In the genomic region with DNA sequence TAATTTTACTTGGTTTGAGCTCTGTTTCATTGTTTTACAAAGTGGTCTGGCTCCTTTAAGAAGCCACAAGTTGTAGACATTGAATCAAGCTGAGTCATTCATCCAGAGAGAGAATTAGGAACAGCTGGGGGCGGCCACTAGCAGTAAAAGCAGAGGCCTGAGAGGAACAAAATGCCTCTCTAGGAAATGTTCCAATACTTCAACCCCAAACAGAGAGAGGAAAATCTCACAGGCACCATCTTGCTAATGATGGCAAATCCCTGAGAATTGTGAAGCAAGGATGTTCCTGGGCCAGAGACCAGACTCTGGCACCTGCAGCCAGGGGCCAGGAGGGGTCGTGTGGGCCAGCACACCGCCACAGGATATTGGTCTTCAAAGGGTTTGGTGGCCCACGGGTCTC, we compare ENCODE assay signal across 9 cellular contexts. TPM values are rescaled to one million over a fixed set of nuclear protein-coding genes. Genes with fewer than 3 reads are reported as not detected.
DNase-seq lines count a peak whose midpoint lies in the region; ATAC-seq, FAIRE-seq and TF ChIP-seq lines count a peak whose summit lies in the region.
"Had no signal": no experiment of that assay in that cellular context is flagged by ENCODE, and none has a peak within 500 bp of the region (broad histone marks: within the 10 kb centered on the region; RNA-seq: fewer than 3 reads in every experiment).

No MANE protein-coding gene starts in this region.

- no peak for ATAC-seq in natural killer cell
- no peak for ATAC-seq in naive thymus-derived CD4-positive, alpha-beta T cell
- ATAC-seq in activated T-cell treated with anti-CD3 and anti-CD28 coated beads, Interleukin-2, amount 50 U/mL, for 4 hours, result no peak

- H3K27me3 ChIP-seq in Karpas-422 (ENCODE audit: low read length) (no peaks in the 10 kb centered on the region), bronchial epithelial cell (ENCODE audit: control insufficient read depth, insufficient read depth, low read length) (no peaks in the 10 kb centered on the region)
- no peaks in the 10 kb centered on the region for H3K27me3 ChIP-seq in naive thymus-derived CD4-positive, alpha-beta T cell (ENCODE audit: control insufficient read depth in 2 of 2, insufficient read depth in 2 of 2, low read length in 2 of 2)

- POLR2A ChIA-PET in naive thymus-derived CD4-positive, alpha-beta T cell (lab: Charles Lee), result no interaction called here

- intact Hi-C loops in natural killer cell (cut with micrococcal nuclease), result no loop called here
- intact Hi-C loops in naive thymus-derived CD4-positive, alpha-beta T cell (cut with micrococcal nuclease), result no loop called here

- no peaks in the 10 kb centered on the region for H3K36me3 Mint-ChIP-seq in natural killer cell
- H3K36me3 Mint-ChIP-seq in naive thymus-derived CD4-positive, alpha-beta T cell, result no peaks in the 10 kb centered on the region
- H3K36me3 Mint-ChIP-seq in activated T-cell treated with anti-CD3 and anti-CD28 coated beads, Interleukin-2, amount 50 U/mL, for 4 hours (ENCODE audit: insufficient read depth), result no peaks in the 10 kb centered on the region

- H3K9ac ChIP-seq in Karpas-422 (ENCODE audit: low read length), result no peak overlapping the region

- no peak for FAIRE-seq in bronchial epithelial cell (lab: Jason Lieb, UNC)
- FAIRE-seq: TTC549 had no signal

- no peak overlapping the region for H3K4me3 ChIP-seq in Karpas-422 (ENCODE audit: low read length)
- no peak overlapping the region for H3K4me3 ChIP-seq in bronchial epithelial cell (ENCODE audit: low read depth, low read length)
- H3K4me3 ChIP-seq in naive thymus-derived CD4-positive, alpha-beta T cell (ENCODE audit: low read length), result no peak overlapping the region

- H2AFZ ChIP-seq in Karpas-422 (ENCODE audit: low read length), result no peak overlapping the region

- H3K27me3 Mint-ChIP-seq in natural killer cell (ENCODE audit: low read depth in 2 of 2), result peaks cover 16 to 42% of the 10 kb centered on the region in 2 donors
- peaks cover 0 to 35% (median 26%) of the 10 kb centered on the region in 5 donors for H3K27me3 Mint-ChIP-seq in naive thymus-derived CD4-positive, alpha-beta T cell
- peaks cover 9% of the 10 kb centered on the region for H3K27me3 Mint-ChIP-seq in activated T-cell treated with anti-CD3 and anti-CD28 coated beads, Interleukin-2, amount 50 U/mL, for 4 hours (ENCODE audit: low read depth)

- no peaks in the 10 kb centered on the region for H3K4me1 ChIP-seq in Karpas-422 (ENCODE audit: low read length)
- H3K4me1 ChIP-seq in naive thymus-derived CD4-positive, alpha-beta T cell (ENCODE audit: control insufficient read depth in 2 of 2, insufficient read depth in 2 of 2, low read length in 2 of 2), result no peaks in the 10 kb centered on the region

- CTCF ChIA-PET in naive thymus-derived CD4-positive, alpha-beta T cell (lab: Charles Lee), result no interaction called here

- H3K9me3 ChIP-seq in Karpas-422 (ENCODE audit: low read length), result no peaks in the 10 kb centered on the region
- no peaks in the 10 kb centered on the region for H3K9me3 ChIP-seq in naive thymus-derived CD4-positive, alpha-beta T cell (ENCODE audit: control insufficient read depth in 2 of 3, low read length in 3 of 3)

- H3K36me3 ChIP-seq in Karpas-422 (ENCODE audit: insufficient read depth, low read length), result no peaks in the 10 kb centered on the region
- no peaks in the 10 kb centered on the region for H3K36me3 ChIP-seq in bronchial epithelial cell (ENCODE audit: control insufficient read depth, insufficient read depth, low read length)
- H3K36me3 ChIP-seq in naive thymus-derived CD4-positive, alpha-beta T cell (ENCODE audit: control insufficient read depth in 2 of 3, insufficient read depth in 3 of 3, low read length in 3 of 3), result no peaks in the 10 kb centered on the region

- no peak overlapping the region for H3K27ac ChIP-seq in Karpas-422 (ENCODE audit: low read length)
- no peak overlapping the region for H3K27ac ChIP-seq in naive thymus-derived CD4-positive, alpha-beta T cell (ENCODE audit: low read depth, low read length)

- H3K27ac Mint-ChIP-seq in natural killer cell, result no peak overlapping the region
- H3K27ac Mint-ChIP-seq in naive thymus-derived CD4-positive, alpha-beta T cell, result no peak overlapping the region

- peaks cover 5 to 12% of the 10 kb centered on the region in 2 donors for H3K4me1 Mint-ChIP-seq in natural killer cell
- peaks cover 0 to 3% (median 0%) of the 10 kb centered on the region in 7 donors for H3K4me1 Mint-ChIP-seq in naive thymus-derived CD4-positive, alpha-beta T cell
- H3K4me1 Mint-ChIP-seq in activated T-cell treated with anti-CD3 and anti-CD28 coated beads, Interleukin-2, amount 50 U/mL, for 4 hours (ENCODE audit: low read depth), result no peaks in the 10 kb centered on the region

- H3K4me3 Mint-ChIP-seq in natural killer cell, result no peak overlapping the region
- no peak overlapping the region for H3K4me3 Mint-ChIP-seq in naive thymus-derived CD4-positive, alpha-beta T cell
- no peak overlapping the region for H3K4me3 Mint-ChIP-seq in activated T-cell treated with anti-CD3 and anti-CD28 coated beads, Interleukin-2, amount 50 U/mL, for 4 hours

- no peaks in the 10 kb centered on the region for H3K9me3 Mint-ChIP-seq in natural killer cell
- peaks cover 0 to 3% (median 0%) of the 10 kb centered on the region in 11 donors for H3K9me3 Mint-ChIP-seq in naive thymus-derived CD4-positive, alpha-beta T cell
- H3K9me3 Mint-ChIP-seq in activated T-cell treated with anti-CD3 and anti-CD28 coated beads, Interleukin-2, amount 50 U/mL, for 4 hours, result no peaks in the 10 kb centered on the region

- H3K4me2 ChIP-seq in Karpas-422 (ENCODE audit: low read depth, low read length, poor library complexity, severe bottlenecking), result no peak overlapping the region

- no peaks in the 10 kb centered on the region for H4K20me1 ChIP-seq in Karpas-422 (ENCODE audit: insufficient read depth, low read depth, low read length)

- no peaks in the 10 kb centered on the region for H3K9me2 ChIP-seq in Karpas-422 (replicated peaks; ENCODE audit: insufficient read depth, low read length)

- TF ChIP-seq CTCF in bronchial epithelial cell (IDR thresholded peaks at IDR 0.05; ENCODE audit: insufficient read depth, low read length, severe bottlenecking) (no peak), natural killer cell (IDR thresholded peaks at IDR 0.05) (no peak), GM10266 (IDR thresholded peaks at IDR 0.05; ENCODE audit: control insufficient read depth, insufficient read depth, low read depth, missing control alignments) (no peak)

- DNase-seq in AG08396 (ENCODE audit: low spot score) (peak; percentile 75), Karpas-422 (peak; percentile 12), bronchial epithelial cell (ENCODE audit: low read depth) (peak; percentile 66), left kidney (ENCODE audit: low read depth, low spot score) (peak; percentile 77), natural killer cell (no peak), GM10266 (ENCODE audit: extremely low spot score) (no peak)
- DNase-seq in naive thymus-derived CD4-positive, alpha-beta T cell, result no peak
- no peak for DNase-seq in activated T-cell treated with anti-CD3 and anti-CD28 coated beads, Interleukin-2, amount 50 U/mL, for 4 hours

- no peaks in the 10 kb centered on the region for H3K79me2 ChIP-seq in Karpas-422 (ENCODE audit: low read length)

RNA-seq across cellular contexts. Expression of a gene that starts 26.5 kb away (rescaled TPM):
- total RNA-seq in Karpas-422 (2014; rRNA removed; shearing (Covaris generic); ENCODE audit: low replicate concordance), result not detected in 2 replicates
- total RNA-seq in bronchial epithelial cell, result under 0.01 TPM in 1 of 2 replicates, not detected in the other
- total RNA-seq in natural killer cell, result under 1 TPM in 1 of 3 donors, not detected in 2; 0.07 TPM
- under 1 TPM in 1 of 5 experiments, not detected in 4; 0.07 TPM for total RNA-seq in naive thymus-derived CD4-positive, alpha-beta T cell
- not detected for polyA plus RNA-seq in naive thymus-derived CD4-positive, alpha-beta T cell
- under 1 TPM in 1 of 3 donors, not detected in 2; 0.05 TPM for total RNA-seq in activated T-cell treated with anti-CD3 and anti-CD28 coated beads, Interleukin-2, amount 50 U/mL, for 4 hours

Comparison
In these comparisons a context has a peak if more than half of its experiments do, and no peak if none do; other contexts are left out.
1. DNase-seq: peak in AG08396 (single experiment), Karpas-422 (single experiment), bronchial epithelial cell (single experiment) and left kidney (single experiment); none in natural killer cell (single experiment), naive thymus-derived CD4-positive, alpha-beta T cell (0 of 9), activated T-cell treated with anti-CD3 and anti-CD28 coated beads, Interleukin-2, amount 50 U/mL, for 4 hours (single experiment) and GM10266 (single experiment).